ENCODE assay signal across 8 cellular contexts in the genomic region with DNA sequence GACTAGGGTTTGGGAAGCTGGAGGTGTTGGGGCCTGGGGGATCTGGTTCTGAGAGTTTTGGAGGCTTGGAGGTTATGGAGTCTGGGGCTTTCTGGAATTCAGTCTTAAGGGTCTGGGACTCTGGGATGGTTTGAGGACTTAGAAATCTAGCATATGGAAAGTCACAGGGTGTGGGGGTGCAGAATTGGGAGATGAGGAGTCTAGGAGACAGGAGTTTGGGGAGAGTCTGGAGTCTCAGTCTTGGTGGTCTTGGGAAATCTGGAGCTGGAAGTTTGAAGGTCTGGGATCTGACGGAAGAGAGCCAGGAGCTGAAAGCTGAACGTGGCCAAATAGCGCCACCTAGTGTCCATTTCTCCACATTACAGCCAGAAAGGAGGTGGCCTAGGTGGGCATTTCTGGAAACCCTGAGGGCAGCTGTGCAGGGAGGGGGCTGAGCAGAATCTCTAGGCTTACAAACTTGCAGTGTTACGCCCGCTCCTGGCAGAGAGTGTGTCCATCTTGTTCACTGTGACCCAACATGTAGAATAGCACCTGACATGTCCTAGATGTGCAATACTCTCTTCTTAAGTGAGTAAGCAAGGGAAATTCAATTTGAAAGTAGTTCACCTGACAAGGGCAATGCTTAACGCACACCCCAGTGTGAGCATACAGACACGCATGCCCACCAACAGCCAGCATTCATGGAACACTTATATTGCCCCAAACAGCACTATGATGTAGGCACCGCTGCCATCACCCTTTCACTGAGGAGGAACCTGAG.
DNase-seq lines count a peak whose midpoint lies in the region; ATAC-seq and TF ChIP-seq lines count a peak whose summit lies in the region.

No MANE protein-coding gene starts in this region.

- intact Hi-C loops in ovary (cut with DNase I) = loop anchor here in 2 of 4 donors (2.0 to 10.0 kb wide), 2 partner anchors 385 to 745 kb away; no protein-coding TSS in a partner anchor

- H3K27me3 ChIP-seq in GM23248 (replicated peaks; ENCODE audit: insufficient read depth) (peaks cover 11% of the 10 kb centered on the region; the same call in 1 of the 2 replicates), ovary (no peaks in the 10 kb centered on the region)

- DNase-seq in C1 segment of cervical spinal cord (lab: John Stamatoyannopoulos, UW) = peak in 9 of 14 donors; percentile 7 to 50 (median 22)
- peak; percentile 56 for DNase-seq in GM23248
- peak; percentile 41 for DNase-seq in NCI-H526 treated with DMSO at 0.1 percent for 48 hours (lab: John Stamatoyannopoulos, UW)
- peak; percentile 26 for DNase-seq in activated T-cell treated with anti-CD3 and anti-CD28 coated beads, Interleukin-2, amount 50 U/mL, for 4 hours
- DNase-seq in fibroblast of villous mesenchyme (ENCODE audit: low read depth) = peak; percentile 57
- peak; percentile 50 to 75 (median 71) for DNase-seq in ovary

- no peak overlapping the region for H2AFZ ChIP-seq in GM23248

- no peaks in the 10 kb centered on the region for H3K9me3 Mint-ChIP-seq in activated T-cell treated with anti-CD3 and anti-CD28 coated beads, Interleukin-2, amount 50 U/mL, for 4 hours

- H3K36me3 Mint-ChIP-seq in activated T-cell treated with anti-CD3 and anti-CD28 coated beads, Interleukin-2, amount 50 U/mL, for 4 hours (ENCODE audit: insufficient read depth) = no peaks in the 10 kb centered on the region

- no peak overlapping the region for H3K9ac ChIP-seq in GM23248

- H3K79me2 ChIP-seq in GM23248 (ENCODE audit: insufficient read depth) = no peaks in the 10 kb centered on the region

- H3K4me3 Mint-ChIP-seq in activated T-cell treated with anti-CD3 and anti-CD28 coated beads, Interleukin-2, amount 50 U/mL, for 4 hours = no peak overlapping the region

- H4K20me1 ChIP-seq in GM23248 (ENCODE audit: insufficient read depth) = no peaks in the 10 kb centered on the region

- H3K27me3 Mint-ChIP-seq in activated T-cell treated with anti-CD3 and anti-CD28 coated beads, Interleukin-2, amount 50 U/mL, for 4 hours (ENCODE audit: low read depth) = peaks cover 23% of the 10 kb centered on the region

- in situ Hi-C loops in GM23248 (cut with MboI) = loop anchor here (25.0 kb wide), 2 partner anchors 632 to 743 kb away; partner anchors contain the start of gene INHBB

- no peak overlapping the region for H3K4me2 ChIP-seq in GM23248 (ENCODE audit: unreplicated experiment)

- H3K4me1 ChIP-seq in GM23248 (ENCODE audit: insufficient read depth) (peaks cover 5% of the 10 kb centered on the region; the same call in 1 of the 2 replicates), ovary (ENCODE audit: insufficient read depth) (no peaks in the 10 kb centered on the region)

- TF ChIP-seq POLR2A in ovary (IDR thresholded peaks at IDR 0.05) = no peak

- no peaks in the 10 kb centered on the region for H3K4me1 Mint-ChIP-seq in activated T-cell treated with anti-CD3 and anti-CD28 coated beads, Interleukin-2, amount 50 U/mL, for 4 hours (ENCODE audit: low read depth)

- H3K4me3 ChIP-seq in GM23248 (no peak overlapping the region), fibroblast of villous mesenchyme (ENCODE audit: low read depth, low read length) (no peak overlapping the region), ovary (no peak overlapping the region)

- H3K27ac ChIP-seq in GM23248 (no peak overlapping the region), ovary (no peak overlapping the region)

- no peaks in the 10 kb centered on the region for H3F3A ChIP-seq in GM23248 (ENCODE audit: insufficient read depth)

- H3K36me3 ChIP-seq in GM23248 (ENCODE audit: low read depth) = no peaks in the 10 kb centered on the region
- no peaks in the 10 kb centered on the region for H3K36me3 ChIP-seq in ovary

- ATAC-seq in activated T-cell treated with anti-CD3 and anti-CD28 coated beads, Interleukin-2, amount 50 U/mL, for 4 hours = no peak
- ATAC-seq in HG03039 (IDR thresholded peaks at IDR 0.05; ENCODE audit: unreplicated experiment) = no peak
- no peak for ATAC-seq in HG02678 (IDR thresholded peaks at IDR 0.05; ENCODE audit: unreplicated experiment)

- no peaks in the 10 kb centered on the region for H3K9me2 ChIP-seq in GM23248 (ENCODE audit: insufficient read depth)

- TF ChIP-seq EP300 in ovary (IDR thresholded peaks at IDR 0.05) = no peak

- TF ChIP-seq CTCF in fibroblast of villous mesenchyme (IDR thresholded peaks at IDR 0.05; ENCODE audit: insufficient read depth, low read depth, low read length) = peak; percentile 81
- TF ChIP-seq CTCF in ovary (IDR thresholded peaks at IDR 0.05) = peak; percentile 82 to 92 (median 86)

- 15 to 16% methylated on average over 8 of the region's 8 CpGs for WGBS in GM23248 (ENCODE audit: low coverage in 1 of 2, low lambda C conversion rate in 2 of 2, missing lambda C conversion rate in 2 of 2), 2 experiments
- 20 to 33% (median 23%) methylated on average over 8 of the region's 8 CpGs for WGBS in ovary, 3 donors

- no peaks in the 10 kb centered on the region for H3K9me3 ChIP-seq in GM23248 (ENCODE audit: low read depth)
- H3K9me3 ChIP-seq in ovary = no peaks in the 10 kb centered on the region
